Comparison of ENCODE assay signal across 1 cellular context in genomic region chr11:60349990-60350389, GRCh38.
TF ChIP-seq lines count a peak whose summit lies in the region.

No MANE protein-coding gene starts in this region.

TF ChIP-seq in HepG2, 621 proteins besides CTCF, POLR2A, EP300 and RAD21:
- TF ChIP-seq JUNB (CRISPR knock-in tag; IDR thresholded peaks at IDR 0.05; ENCODE audit: borderline replicate concordance) (no peak), MXI1 (IDR thresholded peaks at IDR 0.05; ENCODE audit: borderline replicate concordance, low read depth, low read length) (no peak), CBX2 (IDR thresholded peaks at IDR 0.05; ENCODE audit: low read depth, low read length) (no peak), CBX2 (CRISPR knock-in tag; IDR thresholded peaks at IDR 0.05; ENCODE audit: low read depth) (no peak), PCBP2 (optimal IDR thresholded peaks at IDR 0.05; ENCODE audit: low read depth, low read length, poor library complexity, severe bottlenecking) (no peak), BRD4 (CRISPR knock-in tag; IDR thresholded peaks at IDR 0.05) (no peak), HNRNPUL1 (IDR thresholded peaks at IDR 0.05; ENCODE audit: low read depth, low read length) (no peak), PBX2 (CRISPR knock-in tag; IDR thresholded peaks at IDR 0.05) (no peak), TSC22D2 (CRISPR knock-in tag; IDR thresholded peaks at IDR 0.05; ENCODE audit: borderline replicate concordance) (no peak), ZNF543 (CRISPR knock-in tag; IDR thresholded peaks at IDR 0.05) (no peak), ZNF251 (CRISPR knock-in tag; IDR thresholded peaks at IDR 0.05) (no peak), ZNF772 (CRISPR knock-in tag; IDR thresholded peaks at IDR 0.05) (no peak), ARNT (IDR thresholded peaks at IDR 0.05) (no peak), FOXA1 (IDR thresholded peaks at IDR 0.05) (no peak), FOXA1 (CRISPR knock-in tag; IDR thresholded peaks at IDR 0.05) (no peak), DZIP1 (CRISPR knock-in tag; IDR thresholded peaks at IDR 0.05) (no peak), ZNF800 (CRISPR knock-in tag; IDR thresholded peaks at IDR 0.05) (no peak), SMAD9 (CRISPR knock-in tag; IDR thresholded peaks at IDR 0.05) (no peak), ZNF333 (CRISPR knock-in tag; IDR thresholded peaks at IDR 0.05; ENCODE audit: borderline replicate concordance) (no peak), GFI1 (CRISPR knock-in tag; IDR thresholded peaks at IDR 0.05; ENCODE audit: borderline replicate concordance) (no peak), HMG20B (CRISPR knock-in tag; conservative IDR thresholded peaks at IDR 0.05) (no peak), POLR2AphosphoS2 (IDR thresholded peaks at IDR 0.05; ENCODE audit: low read depth, low read length) (no peak)
